Comparison of ENCODE assay signal across 13 cellular contexts in the genomic region with DNA sequence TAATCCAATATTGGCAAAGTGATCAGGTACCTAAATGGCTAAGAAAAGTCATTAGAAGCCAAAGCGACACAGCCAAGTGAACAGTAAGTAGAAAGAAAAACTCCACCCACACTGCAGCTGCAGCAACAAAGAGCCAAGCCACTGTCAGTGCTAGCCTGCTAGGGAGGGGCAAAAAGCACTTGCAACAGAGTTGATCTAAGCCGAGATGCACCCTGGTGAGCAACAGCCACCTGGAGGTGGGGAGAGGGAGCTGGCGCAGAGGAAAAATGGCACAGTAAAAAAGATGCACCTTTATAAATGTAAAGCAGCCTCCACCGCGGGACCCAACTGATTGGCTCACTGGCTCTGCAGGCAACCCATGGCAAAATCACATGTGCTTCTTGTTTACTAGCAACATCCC.
DNase-seq lines count a peak whose midpoint lies in the region; ATAC-seq, FAIRE-seq and TF ChIP-seq lines count a peak whose summit lies in the region.
"Had no signal": no experiment of that assay in that cellular context is flagged by ENCODE, and none has a peak within 500 bp of the region (broad histone marks: within the 10 kb centered on the region; RNA-seq: fewer than 3 reads in every experiment).

No MANE protein-coding gene starts in this region.

- no peaks in the 10 kb centered on the region for H3K4me1 ChIP-seq in small intestine (ENCODE audit: control insufficient read depth in 2 of 2, insufficient read depth in 1 of 2, low read depth in 1 of 2, low read length in 1 of 2)
- no peaks in the 10 kb centered on the region for H3K4me1 ChIP-seq in heart right ventricle
- no peaks in the 10 kb centered on the region for H3K4me1 ChIP-seq in pancreas

- no peaks in the 10 kb centered on the region for H3K27me3 Mint-ChIP-seq in activated T-helper 17 cell treated with anti-CD3 and anti-CD28 coated beads, Interleukin-2, amount 50 U/mL, for 72 hours
- no peaks in the 10 kb centered on the region for H3K27me3 Mint-ChIP-seq in chondrocyte (ENCODE audit: low read depth)
- H3K27me3 Mint-ChIP-seq: dendritic cell treated with granulocyte-macrophage colony-stimulating factor and Interleukin-4, amounts not matched to agents 40 ng/mL and 50 ng/mL, for 4 days had no signal

- TF ChIP-seq CTCF in chondrocyte (IDR thresholded peaks at IDR 0.05) (no peak), heart right ventricle (IDR thresholded peaks at IDR 0.05) (no peak), pancreas (IDR thresholded peaks at IDR 0.05) (no peak)

- intact Hi-C loops in heart right ventricle (cut with DNase I) (no loop called here), left colon (cut with DNase I, micrococcal nuclease) (no loop called here), pancreas (cut with DNase I) (no loop called here)

- H3K4me3 ChIP-seq in small intestine (ENCODE audit: low read depth in 1 of 2, low read length in 2 of 2) (no peak overlapping the region), heart right ventricle (no peak overlapping the region), pancreas (no peak overlapping the region)
- H3K4me3 ChIP-seq: lung had no signal

- 11 to 49% methylated on average over 5 of the region's 5 CpGs; no CpG with 5 or more reads in 1 of the 3 donors for WGBS in small intestine, 3 donors
- 71 to 72% methylated on average over 5 of the region's 5 CpGs for WGBS in heart right ventricle, 2 donors
- 68% methylated on average over 5 of the region's 5 CpGs; no CpG with 5 or more reads in 1 of the 2 donors for WGBS in pancreas, 2 donors

- FAIRE-seq in small intestine (lab: Jason Lieb, UNC) (no peak), pancreas (lab: Jason Lieb, UNC) (no peak)
- FAIRE-seq: HTR-8/SVneo had no signal

- ATAC-seq in activated T-helper 17 cell treated with anti-CD3 and anti-CD28 coated beads, Interleukin-2, amount 50 U/mL, for 72 hours (replicated peaks) = peak; percentile 61
- no peak for ATAC-seq in heart right ventricle
- no peak for ATAC-seq in left colon
- no peak for ATAC-seq in pancreas
- ATAC-seq: HCT116 had no signal

- DNase-seq in CD1c-positive myeloid dendritic cell (ENCODE audit: extremely low spot score) = peak; percentile 6
- peak in 3 of 5 donors; percentile 14 to 40 (median 24) for DNase-seq in T-helper 1 cell
- DNase-seq in small intestine = peak; percentile 76
- no peak for DNase-seq in chondrocyte (ENCODE audit: low spot score)
- DNase-seq in heart right ventricle = no peak
- no peak for DNase-seq in left colon
- no peak for DNase-seq in pancreas
- DNase-seq: NCI-H2227 treated with DMSO at 0.1 percent for 48 hours had no signal

- no peaks in the 10 kb centered on the region for H3K36me3 ChIP-seq in small intestine (ENCODE audit: control insufficient read depth in 2 of 2, insufficient read depth in 2 of 2, low read length in 2 of 2)
- H3K36me3 ChIP-seq in heart right ventricle = no peaks in the 10 kb centered on the region
- H3K36me3 ChIP-seq in pancreas = no peaks in the 10 kb centered on the region

- H3K27me3 ChIP-seq in small intestine (ENCODE audit: control insufficient read depth in 2 of 2, insufficient read depth in 2 of 2, low read length in 2 of 2) (no peaks in the 10 kb centered on the region), heart right ventricle (no peaks in the 10 kb centered on the region), pancreas (no peaks in the 10 kb centered on the region)

- H3K9me3 Mint-ChIP-seq in activated T-helper 17 cell treated with anti-CD3 and anti-CD28 coated beads, Interleukin-2, amount 50 U/mL, for 72 hours = no peaks in the 10 kb centered on the region
- H3K9me3 Mint-ChIP-seq in chondrocyte (ENCODE audit: low read depth) = no peaks in the 10 kb centered on the region
- H3K9me3 Mint-ChIP-seq: dendritic cell treated with granulocyte-macrophage colony-stimulating factor and Interleukin-4, amounts not matched to agents 40 ng/mL and 50 ng/mL, for 4 days had no signal

- no peak overlapping the region for H3K4me3 Mint-ChIP-seq in activated T-helper 17 cell treated with anti-CD3 and anti-CD28 coated beads, Interleukin-2, amount 50 U/mL, for 72 hours
- no peak overlapping the region for H3K4me3 Mint-ChIP-seq in chondrocyte (ENCODE audit: unreplicated experiment)
- H3K4me3 Mint-ChIP-seq: dendritic cell treated with granulocyte-macrophage colony-stimulating factor and Interleukin-4, amounts not matched to agents 40 ng/mL and 50 ng/mL, for 4 days had no signal

- no peaks in the 10 kb centered on the region for H3K9me3 ChIP-seq in small intestine (ENCODE audit: control insufficient read depth, low read depth)
- H3K9me3 ChIP-seq in heart right ventricle = no peaks in the 10 kb centered on the region
- no peaks in the 10 kb centered on the region for H3K9me3 ChIP-seq in pancreas

- H3K4me1 Mint-ChIP-seq in activated T-helper 17 cell treated with anti-CD3 and anti-CD28 coated beads, Interleukin-2, amount 50 U/mL, for 72 hours = no peaks in the 10 kb centered on the region
- H3K4me1 Mint-ChIP-seq in chondrocyte (ENCODE audit: low read depth) = no peaks in the 10 kb centered on the region

- no peaks in the 10 kb centered on the region for H3K36me3 Mint-ChIP-seq in activated T-helper 17 cell treated with anti-CD3 and anti-CD28 coated beads, Interleukin-2, amount 50 U/mL, for 72 hours (ENCODE audit: low read depth)
- no peaks in the 10 kb centered on the region for H3K36me3 Mint-ChIP-seq in chondrocyte (ENCODE audit: low read depth)

- no peak overlapping the region for H3K27ac Mint-ChIP-seq in activated T-helper 17 cell treated with anti-CD3 and anti-CD28 coated beads, Interleukin-2, amount 50 U/mL, for 72 hours
- H3K27ac Mint-ChIP-seq in chondrocyte (ENCODE audit: unreplicated experiment) = no peak overlapping the region
- H3K27ac Mint-ChIP-seq: dendritic cell treated with granulocyte-macrophage colony-stimulating factor and Interleukin-4, amounts not matched to agents 40 ng/mL and 50 ng/mL, for 4 days had no signal

- no peak overlapping the region for H3K27ac ChIP-seq in small intestine (ENCODE audit: low read depth in 1 of 2, low read length in 1 of 2)
- no peak overlapping the region for H3K27ac ChIP-seq in heart right ventricle
- H3K27ac ChIP-seq in pancreas = no peak overlapping the region

Comparison
In these comparisons a context has a peak if more than half of its experiments do, and no peak if none do; other contexts are left out.
1. DNase-seq: peak in CD1c-positive myeloid dendritic cell (single experiment), T-helper 1 cell (3 of 5) and small intestine (single experiment); none in chondrocyte (single experiment), heart right ventricle (0 of 2), left colon (0 of 2) and pancreas (0 of 6).